Comparison of ENCODE assay signal across 25 cellular contexts in genomic region chr19:38922482-38922881, GRCh38. TPM values are rescaled to one million over a fixed set of nuclear protein-coding genes. Genes with fewer than 3 reads are reported as not detected.
"Had no signal": no experiment of that assay in that cellular context is flagged by ENCODE, and none has a peak within 500 bp of the region (broad histone marks: within the 10 kb centered on the region; RNA-seq: fewer than 3 reads in every experiment).

No MANE protein-coding gene starts in this region.

- H3K4me2 ChIP-seq: KMS-11, PC-9 had no signal

- DNase-seq: Kasumi-1, MM.1S, NCI-H1048, NCI-H1105, NCI-H1417, NCI-H1436 treated with DMSO at 0.1 percent for 48 hours, NCI-H1694, NCI-H187 treated with DMSO at 0.1 percent for 48 hours, NCI-H2029 treated with DMSO at 0.1 percent for 48 hours, NCI-H2107, NCI-H2227 treated with DMSO at 0.1 percent for 48 hours, NCI-H524, NCI-H69, NCI-H774, OCI-M1, PC-9, SHP77 treated with DMSO at 0.1 percent for 48 hours, SJCRH30 had no signal

- H3K4me1 ChIP-seq: Peyer's patch had no signal

- H3K27me3 ChIP-seq: Peyer's patch, SJCRH30 had no signal

- H3K9me3 ChIP-seq: Peyer's patch, SJCRH30 had no signal

- ATAC-seq: Right ventricle myocardium inferior, SK-N-SH treated with all-trans-retinoic acid at 6 μM for 48 hours had no signal

- H3K4me3 ChIP-seq: PC-9, Peyer's patch, SJCRH30 had no signal

- H2AFZ ChIP-seq: PC-9 had no signal

- H3K27ac ChIP-seq: KMS-11, PC-9, Peyer's patch, SJCRH30 had no signal

- H3K9ac ChIP-seq: KMS-11 had no signal

RNA-seq across cellular contexts. Expression of gene CCER2, which starts 10.5 kb away (rescaled TPM):
- total RNA-seq: HT-29, M059J, Right ventricle myocardium inferior, RPMI7951 had no signal
